Comparison of ENCODE assay signal across 16 cellular contexts in genomic region chr1:226730826-226731225, GRCh38. TPM values are rescaled to one million over a fixed set of nuclear protein-coding genes. Genes with fewer than 3 reads are reported as not detected.
A peak's percentile ranks its signal among the peaks of the same experiment; 100 is the strongest.
DNase-seq lines count a peak whose midpoint lies in the region; ATAC-seq and TF ChIP-seq lines count a peak whose summit lies in the region.
"Had no signal": no experiment of that assay in that cellular context is flagged by ENCODE, and none has a peak within 500 bp of the region (broad histone marks: within the 10 kb centered on the region; RNA-seq: fewer than 3 reads in every experiment).

No MANE protein-coding gene starts in this region.

- H3K4me1 ChIP-seq in endodermal cell (ENCODE audit: control insufficient read depth, insufficient read depth, low read length) = peaks cover 16% of the 10 kb centered on the region
- H3K4me1 ChIP-seq in stomach = peaks cover 31 to 96% (median 66%) of the 10 kb centered on the region in 4 donors
- H3K4me1 ChIP-seq in colonic mucosa = no peaks in the 10 kb centered on the region

- DNase-seq in activated CD4-positive, alpha-beta T cell treated with anti-CD3 and anti-CD28 coated beads, Interleukin-2, amount 10 ng/mL, durations not matched to agents 7 days and 5 days = no peak
- DNase-seq in activated CD4-positive, alpha-beta T cell treated with anti-CD3 and anti-CD28 coated beads for 48 hours = no peak
- DNase-seq in T-helper 17 cell (no peak), endodermal cell (no peak), stomach (no peak), NCI-H187 (lab: John Stamatoyannopoulos, UW) (no peak), HT-29 (ENCODE audit: low spot score) (no peak), colonic mucosa (no peak)
- DNase-seq: Calu3, cerebellar nuclear complex, erythroblast, left ventricle myocardium superior, NCI-H2171, SJCRH30, tibial artery had no signal

- H3K27me3 Mint-ChIP-seq in activated CD4-positive, alpha-beta T cell treated with anti-CD3 and anti-CD28 coated beads, Interleukin-2, amount 10 ng/mL, durations not matched to agents 7 days and 5 days = no peaks in the 10 kb centered on the region
- H3K27me3 Mint-ChIP-seq in T-helper 17 cell (no peaks in the 10 kb centered on the region), endodermal cell (ENCODE audit: insufficient read depth) (no peaks in the 10 kb centered on the region)

- no peak overlapping the region for H3K27ac ChIP-seq in endodermal cell (ENCODE audit: low read depth, low read length)
- H3K27ac ChIP-seq in stomach = peak overlapping the region in 3 of 5 donors; percentile 30 to 96 (median 45)
- H3K27ac ChIP-seq in colonic mucosa = no peak overlapping the region
- H3K27ac ChIP-seq: neutrophil, SJCRH30, tibial artery had no signal

- 48% methylated on average over 3 of the region's 3 CpGs; no CpG with 5 or more reads in 1 of the 2 experiments for WGBS in endodermal cell (ENCODE audit: insufficient coverage in 1 of 2, insufficient read length in 1 of 2), 2 experiments
- 26 to 52% (median 42%) methylated on average over 3 of the region's 3 CpGs for WGBS in stomach, 5 donors

- CTCF ChIA-PET in activated CD4-positive, alpha-beta T cell treated with anti-CD3 and anti-CD28 coated beads, Interleukin-2, amount 10 ng/mL, durations not matched to agents 7 days and 5 days (lab: Charles Lee) = interaction anchor here (0.9 to 3.8 kb wide), 4 partner anchors 12 to 93 kb away, joined by 3 to 20 read pairs (median 3); no protein-coding TSS in a partner anchor

- H3K9me3 Mint-ChIP-seq in activated CD4-positive, alpha-beta T cell treated with anti-CD3 and anti-CD28 coated beads, Interleukin-2, amount 10 ng/mL, durations not matched to agents 7 days and 5 days = no peaks in the 10 kb centered on the region
- no peaks in the 10 kb centered on the region for H3K9me3 Mint-ChIP-seq in endodermal cell

- H3K27me3 ChIP-seq in endodermal cell (ENCODE audit: control insufficient read depth, insufficient read depth, low read length, poor library complexity, severe bottlenecking) = no peaks in the 10 kb centered on the region
- no peaks in the 10 kb centered on the region for H3K27me3 ChIP-seq in stomach
- H3K27me3 ChIP-seq in colonic mucosa = no peaks in the 10 kb centered on the region
- H3K27me3 ChIP-seq: neutrophil, SJCRH30, tibial artery had no signal

- peak overlapping the region; percentile 76 for H3K27ac Mint-ChIP-seq in activated CD4-positive, alpha-beta T cell treated with anti-CD3 and anti-CD28 coated beads, Interleukin-2, amount 10 ng/mL, durations not matched to agents 7 days and 5 days
- peak overlapping the region; percentile 97 for H3K27ac Mint-ChIP-seq in T-helper 17 cell
- no peak overlapping the region for H3K27ac Mint-ChIP-seq in endodermal cell

- peaks cover 97% of the 10 kb centered on the region for H3K4me1 Mint-ChIP-seq in activated CD4-positive, alpha-beta T cell treated with anti-CD3 and anti-CD28 coated beads, Interleukin-2, amount 10 ng/mL, durations not matched to agents 7 days and 5 days
- H3K4me1 Mint-ChIP-seq in T-helper 17 cell (peaks cover 79% of the 10 kb centered on the region), endodermal cell (peaks cover 59% of the 10 kb centered on the region)

- H3K9ac ChIP-seq in endodermal cell (ENCODE audit: extremely low read depth, low read length, poor library complexity, severe bottlenecking) (no peak overlapping the region), colonic mucosa (ENCODE audit: low read depth in 2 of 2, low read length in 2 of 2) (no peak overlapping the region)

- H3K36me3 Mint-ChIP-seq in activated CD4-positive, alpha-beta T cell treated with anti-CD3 and anti-CD28 coated beads, Interleukin-2, amount 10 ng/mL, durations not matched to agents 7 days and 5 days (ENCODE audit: low read depth) = peaks cover 94% of the 10 kb centered on the region
- peaks cover 25% of the 10 kb centered on the region for H3K36me3 Mint-ChIP-seq in T-helper 17 cell (ENCODE audit: low read depth)
- H3K36me3 Mint-ChIP-seq in endodermal cell (ENCODE audit: low read depth) = peaks cover 56% of the 10 kb centered on the region

- H3K9me3 ChIP-seq in T-helper 17 cell (ENCODE audit: control insufficient read depth, low read length, poor library complexity, severe bottlenecking) (no peaks in the 10 kb centered on the region), endodermal cell (ENCODE audit: control insufficient read depth, low read length) (no peaks in the 10 kb centered on the region), stomach (no peaks in the 10 kb centered on the region), colonic mucosa (no peaks in the 10 kb centered on the region)
- H3K9me3 ChIP-seq: neutrophil, SJCRH30, tibial artery had no signal

- intact Hi-C loops in stomach (cut with DNase I; ENCODE audit: low total_unique reads) (loop anchor here (10.0 kb wide), 1 partner anchor 94 kb away; no protein-coding TSS in a partner anchor), colonic mucosa (cut with DNase I) (loop anchor here (10.0 kb wide), 2 partner anchors 94 to 96 kb away; no protein-coding TSS in a partner anchor)

- ATAC-seq in T-helper 17 cell = peak; percentile 5
- ATAC-seq: left ventricle myocardium superior had no signal

- peak overlapping the region; percentile 87 for H3K4me3 Mint-ChIP-seq in activated CD4-positive, alpha-beta T cell treated with anti-CD3 and anti-CD28 coated beads, Interleukin-2, amount 10 ng/mL, durations not matched to agents 7 days and 5 days
- H3K4me3 Mint-ChIP-seq in T-helper 17 cell (peak overlapping the region; percentile 93), endodermal cell (no peak overlapping the region)

- H3K4me3 ChIP-seq in endodermal cell (ENCODE audit: low read length) (peak overlapping the region; percentile 37), stomach (peak overlapping the region in 1 of 4 donors; percentile 13), colonic mucosa (no peak overlapping the region)
- H3K4me3 ChIP-seq: SJCRH30, tibial artery had no signal

- POLR2A ChIA-PET in activated CD4-positive, alpha-beta T cell treated with anti-CD3 and anti-CD28 coated beads, Interleukin-2, amount 10 ng/mL, durations not matched to agents 7 days and 5 days (lab: Charles Lee) = no interaction called here

- peaks cover 59% of the 10 kb centered on the region for H3K36me3 ChIP-seq in endodermal cell (ENCODE audit: control insufficient read depth, insufficient read depth, low read length)
- H3K36me3 ChIP-seq in stomach = peaks cover 0 to 24% (median 11%) of the 10 kb centered on the region in 4 donors
- H3K36me3 ChIP-seq in colonic mucosa = no peaks in the 10 kb centered on the region

- no peak for TF ChIP-seq POLR2A in stomach (IDR thresholded peaks at IDR 0.05)

- no peak for TF ChIP-seq EP300 in stomach (IDR thresholded peaks at IDR 0.05)

- no peak for TF ChIP-seq CTCF in endodermal cell (conservative IDR thresholded peaks at IDR 0.05)
- TF ChIP-seq CTCF in stomach (IDR thresholded peaks at IDR 0.05) = no peak
- no peak for TF ChIP-seq CTCF in colonic mucosa (IDR thresholded peaks at IDR 0.05)

RNA-seq across cellular contexts. Expression of gene ITPKB, which starts 8.3 kb away (rescaled TPM):
- total RNA-seq in activated CD4-positive, alpha-beta T cell treated with anti-CD3 and anti-CD28 coated beads, Interleukin-2, amount 10 ng/mL, durations not matched to agents 7 days and 5 days = 10 to 100 TPM; 61.1 to 64.0 TPM
- total RNA-seq in T-helper 17 cell = 100 to 1,000 TPM; 128 to 166 TPM
- 10 to 100 TPM; 22.4 to 28.3 TPM for total RNA-seq in endodermal cell
- polyA plus RNA-seq in endodermal cell (2013, experiment 1 of 2) = 12.3 TPM
- 12.3 TPM for polyA plus RNA-seq in endodermal cell (2013, experiment 2 of 2)
- total RNA-seq in stomach = 10 to 100 TPM; 16.4 to 38.8 (median 24.6) TPM
- 1 to 10 TPM; 3.8 to 5.4 (median 4.4) TPM for polyA plus RNA-seq in stomach
- 2.9 and 3.7 TPM in 2 replicates for total RNA-seq in HT-29 (2014; rRNA removed; shearing (Covaris generic))
- total RNA-seq in colonic mucosa = 10 to 100 TPM; 11.6 to 16.9 TPM

Comparison
In these comparisons a context has a peak if more than half of its experiments do, and no peak if none do; other contexts are left out.
1. H3K27ac ChIP-seq: peak in stomach (3 of 5); none in endodermal cell (single experiment) and colonic mucosa (single experiment).